13 cellular contexts compared by ENCODE assay signal in the genomic region with DNA sequence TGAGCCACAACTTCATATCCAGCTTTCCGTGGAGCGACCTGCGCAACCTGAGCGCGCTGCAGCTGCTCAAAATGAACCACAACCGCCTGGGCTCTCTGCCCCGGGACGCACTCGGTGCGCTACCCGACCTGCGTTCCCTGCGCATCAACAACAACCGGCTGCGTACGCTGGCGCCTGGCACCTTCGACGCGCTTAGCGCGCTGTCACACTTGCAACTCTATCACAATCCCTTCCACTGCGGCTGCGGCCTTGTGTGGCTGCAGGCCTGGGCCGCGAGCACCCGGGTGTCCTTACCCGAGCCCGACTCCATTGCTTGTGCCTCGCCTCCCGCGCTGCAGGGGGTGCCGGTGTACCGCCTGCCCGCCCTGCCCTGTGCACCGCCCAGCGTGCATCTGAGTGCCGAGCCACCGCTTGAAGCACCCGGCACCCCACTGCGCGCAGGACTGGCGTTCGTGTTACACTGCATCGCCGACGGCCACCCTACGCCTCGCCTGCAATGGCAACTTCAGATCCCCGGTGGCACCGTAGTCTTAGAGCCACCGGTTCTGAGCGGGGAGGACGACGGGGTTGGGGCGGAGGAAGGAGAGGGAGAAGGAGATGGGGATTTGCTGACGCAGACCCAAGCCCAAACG. TPM values are rescaled to one million over a fixed set of nuclear protein-coding genes. Genes with fewer than 3 reads are reported as not detected.
DNase-seq lines count a peak whose midpoint lies in the region; ATAC-seq and TF ChIP-seq lines count a peak whose summit lies in the region.
"Had no signal": no experiment of that assay in that cellular context is flagged by ENCODE, and none has a peak within 500 bp of the region (broad histone marks: within the 10 kb centered on the region; RNA-seq: fewer than 3 reads in every experiment).

No MANE protein-coding gene starts in this region.

- TF ChIP-seq CTCF in GM12873 (IDR thresholded peaks at IDR 0.05; ENCODE audit: insufficient read depth, low read depth, low read length, missing control alignments), result peak; percentile 40
- no peak for TF ChIP-seq CTCF in neural cell (IDR thresholded peaks at IDR 0.05; ENCODE audit: poor library complexity, severe bottlenecking)

- peak overlapping the region; percentile 41 for H3K4me2 ChIP-seq in neural cell (ENCODE audit: low read length)

- no peaks in the 10 kb centered on the region for H4K20me1 ChIP-seq in neural cell (ENCODE audit: insufficient read depth)

- ATAC-seq in GM19023 (IDR thresholded peaks at IDR 0.05; ENCODE audit: unreplicated experiment), result no peak
- no peak for ATAC-seq in GM18907 (IDR thresholded peaks at IDR 0.05; ENCODE audit: unreplicated experiment)
- ATAC-seq: gastroesophageal sphincter had no signal

- H3K27me3 ChIP-seq in HUES64 (ENCODE audit: insufficient read depth, low read length) (peaks cover 98% of the 10 kb centered on the region), neural cell (ENCODE audit: insufficient read depth, low read depth, low read length) (no peaks in the 10 kb centered on the region)

- H3K79me2 ChIP-seq in neural cell (replicated peaks; ENCODE audit: insufficient read depth, low read length), result peaks cover 92% of the 10 kb centered on the region

- peak overlapping the region; percentile 21; the same call in 1 of the 2 replicates for H3K4me3 ChIP-seq in HUES64 (ENCODE audit: low read length)
- peak overlapping the region; percentile 95 for H3K4me3 ChIP-seq in neural cell (ENCODE audit: low read length)
- H3K4me3 ChIP-seq: gastroesophageal sphincter, sigmoid colon, thyroid gland had no signal

- DNase-seq in astrocyte of the hippocampus (ENCODE audit: low read depth, low spot score) (peak; percentile 13), SIG-M5 (lab: John Stamatoyannopoulos, UW) (no peak), T-helper 9 cell (no peak)
- DNase-seq: anterior cingulate cortex; CD8-positive, alpha-beta memory T cell; sigmoid colon; thyroid gland had no signal

- no peaks in the 10 kb centered on the region for H3K9me2 ChIP-seq in neural cell (ENCODE audit: insufficient read depth, low read length)

- H3K4me1 ChIP-seq in HUES64 (ENCODE audit: insufficient read depth, low read length), result peaks cover 21% of the 10 kb centered on the region

- H3F3A ChIP-seq in neural cell (ENCODE audit: insufficient read depth, low read length, poor library complexity, severe bottlenecking), result peaks cover 10% of the 10 kb centered on the region

- H3K9me3 ChIP-seq in HUES64 (ENCODE audit: insufficient read depth, low read depth, low read length) (no peaks in the 10 kb centered on the region; the same call in 1 of the 2 replicates), neural cell (ENCODE audit: low read length) (peaks cover 33% of the 10 kb centered on the region)
- H3K9me3 ChIP-seq: sigmoid colon, thyroid gland had no signal

- H2AFZ ChIP-seq in neural cell (ENCODE audit: low read depth, low read length), result no peak overlapping the region

- H3K36me3 ChIP-seq in HUES64 (ENCODE audit: insufficient read depth, low read length) (no peaks in the 10 kb centered on the region), neural cell (ENCODE audit: insufficient read depth, low read length) (peaks cover 31% of the 10 kb centered on the region)
- H3K36me3 ChIP-seq: gastroesophageal sphincter, sigmoid colon, thyroid gland had no signal

- peak; percentile 17 for TF ChIP-seq RAD21 in neural cell (conservative IDR thresholded peaks at IDR 0.05)

- no peak for TF ChIP-seq EP300 in neural cell (conservative IDR thresholded peaks at IDR 0.05; ENCODE audit: poor library complexity, severe bottlenecking)

- 11% methylated on average over 58 of the region's 58 CpGs for WGBS in HUES64

- H3K27ac ChIP-seq in HUES64 (ENCODE audit: low read depth, low read length), result no peak overlapping the region
- H3K27ac ChIP-seq in neural cell (ENCODE audit: low read length), result peak overlapping the region; percentile 100
- H3K27ac ChIP-seq: gastroesophageal sphincter, sigmoid colon, thyroid gland had no signal

- H3K9ac ChIP-seq in HUES64 (ENCODE audit: low read depth, low read length) (no peak overlapping the region), neural cell (ENCODE audit: low read length) (peak overlapping the region; percentile 100)

TF ChIP-seq in neural cell, 6 proteins besides CTCF, POLR2A, EP300 and RAD21:
- TF ChIP-seq POLR2AphosphoS5 (IDR thresholded peaks at IDR 0.05), result peak; percentile 11
- no peak for TF ChIP-seq SMC3 (conservative IDR thresholded peaks at IDR 0.05; ENCODE audit: poor library complexity)
- TF ChIP-seq TAF1 (IDR thresholded peaks at IDR 0.05; ENCODE audit: low read depth), result peak; percentile 23

RNA-seq across cellular contexts. Expression of gene ISLR2, which starts 2.8 kb away (rescaled TPM):
- polyA plus RNA-seq in HUES64 (2013, experiment 1 of 2), result 1.7 TPM
- 2.6 TPM for polyA plus RNA-seq in HUES64 (2013, experiment 2 of 2)
- 301 and 330 TPM in 2 replicates for polyA plus RNA-seq in neural cell
- polyA minus RNA-seq in neural cell, result 444 and 493 TPM in 2 replicates
- polyA plus RNA-seq: CD8-positive, alpha-beta memory T cell had no signal

RNA-seq across cellular contexts. Expression of gene ISLR, which starts 40.3 kb away (rescaled TPM):
- polyA plus RNA-seq in HUES64 (2013, experiment 1 of 2), result 3.3 TPM
- polyA plus RNA-seq in HUES64 (2013, experiment 2 of 2), result 5.0 TPM
- polyA plus RNA-seq in neural cell, result not detected in 2 replicates
- not detected in 2 replicates for polyA minus RNA-seq in neural cell
- polyA plus RNA-seq: CD8-positive, alpha-beta memory T cell had no signal

RNA-seq across cellular contexts. Expression of gene GOLGA6A, which starts 50.8 kb away (rescaled TPM):
- 1.6 TPM for polyA plus RNA-seq in HUES64 (2013, experiment 1 of 2)
- polyA plus RNA-seq in HUES64 (2013, experiment 2 of 2), result 3.2 TPM
- 0.50 TPM in 2 replicates for polyA plus RNA-seq in neural cell
- 0.12 and 0.24 TPM in 2 replicates for polyA minus RNA-seq in neural cell
- polyA plus RNA-seq: CD8-positive, alpha-beta memory T cell; sigmoid colon had no signal
